ENCODE assay signal across 8 cellular contexts in the genomic region with DNA sequence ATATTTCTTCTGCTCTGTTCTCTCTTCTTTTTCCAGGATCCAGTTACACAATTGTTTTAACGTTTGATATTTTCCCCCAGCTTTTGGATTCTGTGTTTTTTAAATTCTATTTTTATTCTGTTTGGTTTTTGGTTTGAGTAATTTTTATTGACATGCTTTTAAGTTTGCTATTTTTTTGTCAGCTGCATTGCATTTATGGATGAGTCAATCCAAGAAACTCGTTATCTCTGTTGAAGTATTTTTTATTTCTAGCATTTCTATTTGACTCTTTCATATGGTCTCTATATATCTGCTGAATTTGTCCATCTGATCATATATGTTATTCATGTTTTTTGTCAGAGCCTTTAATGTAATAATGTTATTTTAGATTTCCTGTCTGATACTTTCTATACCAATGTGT.
"Had no signal": no experiment of that assay in that cellular context is flagged by ENCODE, and none has a peak within 500 bp of the region (broad histone marks: within the 10 kb centered on the region; RNA-seq: fewer than 3 reads in every experiment).

No MANE protein-coding gene starts in this region.

- H3K9me3 ChIP-seq: HAP-1 had no signal

- H3K4me1 ChIP-seq: HAP-1 had no signal

- H3K4me3 ChIP-seq: GM23248, HAP-1, K562 had no signal

- H3K36me3 ChIP-seq: HAP-1 had no signal

- ATAC-seq: HCT116, K562 had no signal

- H3K27ac ChIP-seq: GM23248 had no signal

- DNase-seq: GM23248, GOT3, H7, IMR-90, KG1 had no signal
